8 cellular contexts compared by ENCODE assay signal in genomic region chr16:70576431-70577255, GRCh38. TPM values are rescaled to one million over a fixed set of nuclear protein-coding genes. Genes with fewer than 3 reads are reported as not detected.
DNase-seq lines count a peak whose midpoint lies in the region; ATAC-seq and TF ChIP-seq lines count a peak whose summit lies in the region.

No MANE protein-coding gene starts in this region.

- no peak overlapping the region for H2AFZ ChIP-seq in SK-N-SH (ENCODE audit: low read depth)

- no peaks in the 10 kb centered on the region for H3K79me2 ChIP-seq in SK-N-SH (ENCODE audit: insufficient read depth)

- H3K27me3 ChIP-seq in SK-N-SH (ENCODE audit: insufficient read depth) (no peaks in the 10 kb centered on the region), thoracic aorta (replicated peaks; ENCODE audit: insufficient read depth) (no peaks in the 10 kb centered on the region)

- H3K4me1 ChIP-seq in SK-N-SH (ENCODE audit: control insufficient read depth in 1 of 2, insufficient read depth in 2 of 2, low read depth in 1 of 2, low read length in 1 of 2) (peaks cover 0 to 34% of the 10 kb centered on the region in 2 experiments; a peak in 3 of 4 replicates), thoracic aorta (ENCODE audit: control insufficient read depth in 1 of 2, low read depth in 2 of 2) (peaks cover 49 to 78% of the 10 kb centered on the region in 2 donors)

- TF ChIP-seq CTCF in SK-N-SH (IDR thresholded peaks at IDR 0.05) = no peak
- TF ChIP-seq CTCF in fibroblast of the aortic adventitia (IDR thresholded peaks at IDR 0.05; ENCODE audit: insufficient read depth, low read length) = no peak
- no peak for TF ChIP-seq CTCF in thoracic aorta (IDR thresholded peaks at IDR 0.05)

- H3F3A ChIP-seq in SK-N-SH (replicated peaks; ENCODE audit: insufficient read depth) = peaks cover 39% of the 10 kb centered on the region

- intact Hi-C loops in Right ventricle myocardium inferior (cut with DNase I) = no loop called here

- peaks cover 21% of the 10 kb centered on the region for H4K20me1 ChIP-seq in SK-N-SH (ENCODE audit: insufficient read depth)

- H3K9ac ChIP-seq in SK-N-SH = no peak overlapping the region

- peak; percentile 88 for ATAC-seq in GM19351 (IDR thresholded peaks at IDR 0.05; ENCODE audit: unreplicated experiment)
- ATAC-seq in HG03196 (IDR thresholded peaks at IDR 0.05; ENCODE audit: unreplicated experiment) = peak; percentile 69
- no peak for ATAC-seq in thoracic aorta (ENCODE audit: insufficient number of reproducible peaks, low FRiP score, low read depth)
- ATAC-seq in Right ventricle myocardium inferior = no peak

- no peak for TF ChIP-seq RAD21 in SK-N-SH (IDR thresholded peaks at IDR 0.05; ENCODE audit: low read length)

- H3K36me3 ChIP-seq in SK-N-SH (replicated peaks in 1 of 2; ENCODE audit: control insufficient read depth in 1 of 2, insufficient read depth in 2 of 2, low read length in 1 of 2) = peaks cover 20 to 25% of the 10 kb centered on the region in 2 experiments
- H3K36me3 ChIP-seq in thoracic aorta = peaks cover 11% of the 10 kb centered on the region

- no peak for TF ChIP-seq EP300 in SK-N-SH (IDR thresholded peaks at IDR 0.05; ENCODE audit: borderline replicate concordance in 1 of 2, low read depth in 1 of 2, low read length in 1 of 2)

- CTCF ChIA-PET in SK-N-SH (lab: Yijun Ruan, JAX) = interaction anchor here (0.6 to 2.0 kb wide), 2 partner anchors 48 to 77 kb away, joined by 3 to 9 read pairs; no protein-coding TSS in a partner anchor

- no peaks in the 10 kb centered on the region for H3K9me3 ChIP-seq in SK-N-SH
- no peaks in the 10 kb centered on the region for H3K9me3 ChIP-seq in thoracic aorta

- H3K4me3 ChIP-seq in SK-N-SH (ENCODE audit: low read depth in 2 of 2, low read length in 1 of 2) (no peak overlapping the region), fibroblast of the aortic adventitia (ENCODE audit: low read depth, low read length) (no peak overlapping the region), thoracic aorta (no peak overlapping the region)

- WGBS in SK-N-SH (ENCODE audit: low lambda C conversion rate) = 81% methylated on average over 10 of the region's 10 CpGs

- peak overlapping the region; percentile 37 for H3K4me2 ChIP-seq in SK-N-SH

- no peaks in the 10 kb centered on the region for H3K9me2 ChIP-seq in SK-N-SH

- DNase-seq in DMS53 (lab: John Stamatoyannopoulos, UW) (peak; percentile 49), SK-N-SH (no peak), fibroblast of the aortic adventitia (ENCODE audit: low read depth) (peak; percentile 61), thoracic aorta (ENCODE audit: low spot score) (no peak), Right ventricle myocardium inferior (ENCODE audit: missing footprints) (no peak), iPS-NIHi11 (ENCODE audit: low spot score) (no peak)

- H3K27ac ChIP-seq in SK-N-SH (ENCODE audit: low read depth in 2 of 2, low read length in 1 of 2) = peak overlapping the region; percentile 26 to 55; a peak in 3 of 4 replicates
- peak overlapping the region; percentile 74 to 87 for H3K27ac ChIP-seq in thoracic aorta

- POLR2A ChIA-PET in SK-N-SH (lab: Yijun Ruan, JAX) = no interaction called here

TF ChIP-seq in SK-N-SH, 30 proteins besides CTCF, POLR2A, EP300 and RAD21:
- 0 out of 2 replicates have a peak, but pooled peaks have one; percentile 16 for TF ChIP-seq POLR2AphosphoS5 (IDR thresholded peaks at IDR 0.05; ENCODE audit: low read depth, low read length)
- no peak for TF ChIP-seq FOXM1 (IDR thresholded peaks at IDR 0.05; ENCODE audit: low read depth)
- TF ChIP-seq ELF1 (IDR thresholded peaks at IDR 0.05) = 0 out of 2 replicates have a peak, but pooled peaks have one; percentile 8

RNA-seq across cellular contexts. Expression of gene SF3B3, which starts 53.0 kb away (rescaled TPM):
- polyA plus RNA-seq in SK-N-SH (2012; rRNA removed) = 75.9 and 81.7 TPM in 2 replicates
- polyA plus RNA-seq in SK-N-SH (2012; cell fraction: cytosol; rRNA removed) = 58.5 and 71.3 TPM in 2 replicates
- 160 and 164 TPM in 2 replicates for polyA plus RNA-seq in SK-N-SH (2012; cell fraction: nucleus; rRNA removed)
- total RNA-seq in fibroblast of the aortic adventitia (ENCODE audit: low replicate concordance) (39.1 and 184 TPM in 2 replicates), thoracic aorta (100 to 1,000 TPM in 1 of 2 donors, 10 to 100 TPM in 1; 94.6 to 123 TPM), Right ventricle myocardium inferior (131 TPM)

RNA-seq across cellular contexts. Expression of gene COG4, which starts 53.3 kb away (rescaled TPM):
- polyA plus RNA-seq in SK-N-SH (2012; rRNA removed) = 54.4 and 72.7 TPM in 2 replicates
- 32.9 and 45.7 TPM in 2 replicates for polyA plus RNA-seq in SK-N-SH (2012; cell fraction: cytosol; rRNA removed)
- polyA plus RNA-seq in SK-N-SH (2012; cell fraction: nucleus; rRNA removed) = 147 and 161 TPM in 2 replicates
- total RNA-seq in fibroblast of the aortic adventitia (ENCODE audit: low replicate concordance) = 59.9 and 131 TPM in 2 replicates
- 10 to 100 TPM; 44.2 to 46.7 TPM for total RNA-seq in thoracic aorta
- 46.5 TPM for total RNA-seq in Right ventricle myocardium inferior

Comparison
In these comparisons a context has a peak if more than half of its experiments do, and no peak if none do; other contexts are left out.
1. DNase-seq: peak in DMS53 (single experiment) and fibroblast of the aortic adventitia (single experiment); none in SK-N-SH (single experiment), thoracic aorta (single experiment), Right ventricle myocardium inferior (single experiment) and iPS-NIHi11 (single experiment).
2. ATAC-seq: peak in GM19351 (single experiment) and HG03196 (single experiment); none in thoracic aorta (single experiment) and Right ventricle myocardium inferior (single experiment).